ENCODE assay signal across 9 cellular contexts in genomic region chr1:89126234-89126580, GRCh38. TPM values are rescaled to one million over a fixed set of nuclear protein-coding genes. Genes with fewer than 3 reads are reported as not detected.
DNase-seq lines count a peak whose midpoint lies in the region; ATAC-seq and TF ChIP-seq lines count a peak whose summit lies in the region.
"Had no signal": no experiment of that assay in that cellular context is flagged by ENCODE, and none has a peak within 500 bp of the region (broad histone marks: within the 10 kb centered on the region; RNA-seq: fewer than 3 reads in every experiment).

No MANE protein-coding gene starts in this region.

- H3K4me1 ChIP-seq in mammary epithelial cell (ENCODE audit: insufficient read depth, low read length) (no peaks in the 10 kb centered on the region), parathyroid adenoma (peaks cover 12% of the 10 kb centered on the region)

- CTCF ChIA-PET in mammary epithelial cell (lab: Charles Lee; ENCODE audit: low non-redundant PET) = interaction anchor here (0.7 kb wide), 1 partner anchor 41 kb away, joined by 4 read pairs; no protein-coding TSS in a partner anchor

- dilution Hi-C loops in mammary epithelial cell (cut with HindIII; ENCODE audit: low sequenced_read_pairs) = no loop called here

- H3K9ac ChIP-seq in mammary epithelial cell (ENCODE audit: insufficient read depth, low read length) (no peak overlapping the region), parathyroid adenoma (no peak overlapping the region)
- H3K9ac ChIP-seq: KMS-11 had no signal

- in situ Hi-C loops in mammary epithelial cell (cut with MboI; ENCODE audit: low sequenced_read_pairs in 2 of 2) = no loop called here

- H3K9me3 ChIP-seq in mammary epithelial cell (replicated peaks; ENCODE audit: insufficient read depth, low read length) (no peaks in the 10 kb centered on the region), parathyroid adenoma (ENCODE audit: control insufficient read depth, low read length) (no peaks in the 10 kb centered on the region)

- no TSS peak for BruUV-seq in mammary epithelial cell (replicated peaks; lab: Mats Ljungman, UMichigan)

- TF ChIP-seq CTCF in mammary epithelial cell (conservative IDR thresholded peaks at IDR 0.05 in 1 of 2, IDR thresholded peaks at IDR 0.05 in 1 of 2; ENCODE audit: extremely low read depth in 1 of 2, insufficient read depth in 1 of 2, low read depth in 1 of 2, low read length in 2 of 2) (no peak), parathyroid adenoma (IDR thresholded peaks at IDR 0.05) (no peak)

- H3K27ac ChIP-seq in mammary epithelial cell (ENCODE audit: insufficient read depth, low read depth, low read length) (no peak overlapping the region), parathyroid adenoma (peak overlapping the region; percentile 81)
- H3K27ac ChIP-seq: KMS-11 had no signal

- H3K4me2 ChIP-seq in mammary epithelial cell (ENCODE audit: insufficient read depth, low read depth, low read length) = peak overlapping the region; percentile 72
- peak overlapping the region; percentile 72 for H3K4me2 ChIP-seq in parathyroid adenoma (ENCODE audit: low read length)
- H3K4me2 ChIP-seq: KMS-11 had no signal

- no peaks in the 10 kb centered on the region for H3K36me3 ChIP-seq in mammary epithelial cell (ENCODE audit: insufficient read depth, low read length)
- no peaks in the 10 kb centered on the region for H3K36me3 ChIP-seq in parathyroid adenoma (ENCODE audit: control insufficient read depth, insufficient read depth, low read length)

- intact Hi-C loops in mammary epithelial cell (cut with micrococcal nuclease) = no loop called here

- no peaks in the 10 kb centered on the region for H4K20me1 ChIP-seq in mammary epithelial cell (ENCODE audit: insufficient read depth, low read length)

- no peak overlapping the region for H2AFZ ChIP-seq in mammary epithelial cell (ENCODE audit: low read depth, low read length)
- H2AFZ ChIP-seq in parathyroid adenoma = peak overlapping the region; percentile 47

- H3K4me3 ChIP-seq in mammary epithelial cell (replicated peaks in 1 of 3; ENCODE audit: insufficient read depth in 1 of 3, low read depth in 2 of 3, low read length in 3 of 3) = no peak overlapping the region
- peak overlapping the region; percentile 65 for H3K4me3 ChIP-seq in parathyroid adenoma (ENCODE audit: low read depth, low read length)

- ATAC-seq in GM18502 (IDR thresholded peaks at IDR 0.05; ENCODE audit: poor library complexity, unreplicated experiment) (peak; percentile 26), HG02763 (IDR thresholded peaks at IDR 0.05; ENCODE audit: unreplicated experiment) (peak; percentile 8), GM18520 (IDR thresholded peaks at IDR 0.05; ENCODE audit: unreplicated experiment) (no peak), HG02571 (IDR thresholded peaks at IDR 0.05; ENCODE audit: unreplicated experiment) (no peak)

- H3K27me3 ChIP-seq in mammary epithelial cell (ENCODE audit: insufficient read depth, low read length) (no peaks in the 10 kb centered on the region), parathyroid adenoma (ENCODE audit: control insufficient read depth, insufficient read depth, low read length) (no peaks in the 10 kb centered on the region)

- DNase-seq in mammary epithelial cell (no peak), AG08396 (ENCODE audit: low spot score) (no peak), Kasumi-1 (lab: John Stamatoyannopoulos, UW) (no peak)

- H3K79me2 ChIP-seq in mammary epithelial cell (ENCODE audit: insufficient read depth, low read length) (no peaks in the 10 kb centered on the region), parathyroid adenoma (no peaks in the 10 kb centered on the region)

RNA-seq across cellular contexts. Expression of gene GBP2, which starts 0.3 kb away (rescaled TPM):
- total RNA-seq in mammary epithelial cell = 10 to 100 TPM in 1 of 2 donors, 1 to 10 TPM in 1; 1.2 to 10.3 TPM
- polyA plus RNA-seq in mammary epithelial cell = 0.68 TPM
- polyA minus RNA-seq in mammary epithelial cell = not detected

RNA-seq across cellular contexts. Expression of gene GBP7, which starts 49.6 kb away (rescaled TPM):
- not detected for total RNA-seq in mammary epithelial cell
- not detected for polyA plus RNA-seq in mammary epithelial cell
- not detected for polyA minus RNA-seq in mammary epithelial cell

Comparison
In these comparisons a context has a peak if more than half of its experiments do, and no peak if none do; other contexts are left out.
1. ATAC-seq: peak in GM18502 (single experiment) and HG02763 (single experiment); none in GM18520 (single experiment) and HG02571 (single experiment).